Comparison of ENCODE assay signal across 13 cellular contexts in the genomic region with DNA sequence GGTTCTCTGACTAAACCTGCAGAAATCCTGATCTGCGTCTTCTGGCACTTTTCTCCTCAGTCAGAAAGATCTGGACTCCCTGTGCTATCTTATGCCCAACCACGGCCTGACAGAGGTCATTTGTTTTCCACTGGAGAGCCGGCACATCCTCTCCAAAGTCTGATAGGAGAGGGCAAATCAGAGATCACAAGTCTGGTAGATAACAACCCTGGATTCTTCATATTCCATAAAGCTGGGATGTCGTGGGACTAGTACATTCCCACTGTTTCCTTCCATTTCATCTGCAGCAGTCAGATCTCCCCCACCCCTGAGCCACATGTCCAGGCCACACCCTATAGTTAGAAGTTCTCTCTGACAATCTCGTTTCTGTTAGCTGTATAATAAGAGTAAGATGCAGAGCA.
DNase-seq lines count a peak whose midpoint lies in the region; ATAC-seq and TF ChIP-seq lines count a peak whose summit lies in the region.
"Had no signal": no experiment of that assay in that cellular context is flagged by ENCODE, and none has a peak within 500 bp of the region (broad histone marks: within the 10 kb centered on the region; RNA-seq: fewer than 3 reads in every experiment).

No MANE protein-coding gene starts in this region.

- CTCF ChIA-PET in CD4-positive, alpha-beta memory T cell (lab: Charles Lee; ENCODE audit: partially characterized antibody) = interaction anchor here (0.8 to 5.9 kb wide), 23 partner anchors 10 to 525 kb away, joined by 3 to 173 read pairs (median 7); no protein-coding TSS in a partner anchor

- no peaks in the 10 kb centered on the region for H3K27me3 ChIP-seq in CD4-positive, alpha-beta memory T cell (ENCODE audit: insufficient read depth, low read length)
- H3K27me3 ChIP-seq in OCI-LY1 (ENCODE audit: insufficient read depth, low read length) (no peaks in the 10 kb centered on the region), fibroblast of lung (ENCODE audit: control insufficient read depth, insufficient read depth, low read length) (no peaks in the 10 kb centered on the region), neural cell (ENCODE audit: insufficient read depth, low read depth, low read length) (no peaks in the 10 kb centered on the region)

- no peaks in the 10 kb centered on the region; the same call in 1 of the 2 replicates for H3F3A ChIP-seq in OCI-LY1 (ENCODE audit: insufficient read depth, low read length)
- H3F3A ChIP-seq in neural cell (ENCODE audit: insufficient read depth, low read length, poor library complexity, severe bottlenecking) = no peaks in the 10 kb centered on the region

- peaks cover 11% of the 10 kb centered on the region for H3K36me3 ChIP-seq in CD4-positive, alpha-beta memory T cell (ENCODE audit: insufficient read depth, low read length)
- H3K36me3 ChIP-seq in OCI-LY1 (ENCODE audit: insufficient read depth, low read length) (peaks cover 60% of the 10 kb centered on the region), fibroblast of lung (ENCODE audit: control insufficient read depth, insufficient read depth, low read length) (peaks cover 2% of the 10 kb centered on the region), neural cell (ENCODE audit: insufficient read depth, low read length) (no peaks in the 10 kb centered on the region)

- TF ChIP-seq EP300 in neural cell (conservative IDR thresholded peaks at IDR 0.05; ENCODE audit: poor library complexity, severe bottlenecking) = no peak

- H3K9me2 ChIP-seq in OCI-LY1 (ENCODE audit: low read depth, low read length) (no peaks in the 10 kb centered on the region), neural cell (ENCODE audit: insufficient read depth, low read length) (no peaks in the 10 kb centered on the region)

- H3K27ac ChIP-seq in CD4-positive, alpha-beta memory T cell (ENCODE audit: low read depth, low read length) = no peak overlapping the region
- H3K27ac ChIP-seq in OCI-LY1 (ENCODE audit: low read depth, low read length, poor library complexity, severe bottlenecking) (peak overlapping the region; percentile 96), fibroblast of lung (ENCODE audit: insufficient read depth, low read length) (peak overlapping the region; percentile 43), neural cell (ENCODE audit: low read length) (no peak overlapping the region)

- no peak for TF ChIP-seq RAD21 in neural cell (conservative IDR thresholded peaks at IDR 0.05)

- no peaks in the 10 kb centered on the region for H3K9me3 ChIP-seq in CD4-positive, alpha-beta memory T cell (ENCODE audit: control insufficient read depth in 1 of 2, low read length in 2 of 2)
- no peaks in the 10 kb centered on the region for H3K9me3 ChIP-seq in OCI-LY1 (ENCODE audit: low read length)
- no peaks in the 10 kb centered on the region for H3K9me3 ChIP-seq in fibroblast of lung (ENCODE audit: control insufficient read depth, insufficient read depth, low read depth, low read length)
- H3K9me3 ChIP-seq in neural cell (ENCODE audit: low read length) = no peaks in the 10 kb centered on the region

- POLR2A ChIA-PET in CD4-positive, alpha-beta memory T cell (lab: Charles Lee; ENCODE audit: partially characterized antibody) = interaction anchor here (1.4 to 3.6 kb wide), 4 partner anchors 10 to 290 kb away, joined by 3 to 58 read pairs (median 4); no protein-coding TSS in a partner anchor

- no peaks in the 10 kb centered on the region for H3K9me3 Mint-ChIP-seq in CD4-positive, alpha-beta memory T cell
- H3K9me3 Mint-ChIP-seq: stimulated activated naive CD8-positive, alpha-beta T cell treated with anti-CD3 and anti-CD28 coated beads, Interleukin-15, amount 100 ng/mL, for 72 hours; T-helper 2 cell treated with Interferon-gamma antibody and Interleukin-4, amounts not matched to agents 5 μg/mL and 100 μg/mL, for 36 hours had no signal

- no peak for ATAC-seq in HG02870 (IDR thresholded peaks at IDR 0.05; ENCODE audit: unreplicated experiment)

- H3K27me3 Mint-ChIP-seq in CD4-positive, alpha-beta memory T cell = no peaks in the 10 kb centered on the region
- H3K27me3 Mint-ChIP-seq: stimulated activated naive CD8-positive, alpha-beta T cell treated with anti-CD3 and anti-CD28 coated beads, Interleukin-15, amount 100 ng/mL, for 72 hours had no signal

- no peaks in the 10 kb centered on the region for H3K79me2 ChIP-seq in OCI-LY1 (ENCODE audit: insufficient read depth, low read length)
- no peaks in the 10 kb centered on the region for H3K79me2 ChIP-seq in fibroblast of lung (ENCODE audit: control insufficient read depth, insufficient read depth, low read length)
- no peaks in the 10 kb centered on the region for H3K79me2 ChIP-seq in neural cell (replicated peaks; ENCODE audit: insufficient read depth, low read length)

- H2AFZ ChIP-seq in OCI-LY1 (ENCODE audit: low read length) (no peak overlapping the region), fibroblast of lung (ENCODE audit: low read length) (no peak overlapping the region), neural cell (ENCODE audit: low read depth, low read length) (no peak overlapping the region)

- DNase-seq in CD4-positive, alpha-beta memory T cell = no peak
- DNase-seq in fibroblast of lung (ENCODE audit: low read depth in 2 of 2) (peak; percentile 45 to 81), NCI-H1092 treated with DMSO at 0.1 percent for 48 hours (lab: John Stamatoyannopoulos, UW) (no peak), cerebellum (ENCODE audit: low spot score) (no peak)
- DNase-seq in stimulated activated CD4-positive, alpha-beta T cell treated with anti-CD3 and anti-CD28 coated beads, Interleukin-12 subunit alpha, Interleukin-12 subunit beta, amount 100 ng/mL, for 4 hours = no peak
- DNase-seq: central memory CD4-positive, alpha-beta T cell; KG1; NCI-H510A; stimulated activated naive CD8-positive, alpha-beta T cell treated with anti-CD3 and anti-CD28 coated beads, Interleukin-15, amount 100 ng/mL, for 72 hours had no signal

- peaks cover 50 to 64% (median 57%) of the 10 kb centered on the region in 4 donors for H3K4me1 Mint-ChIP-seq in CD4-positive, alpha-beta memory T cell

- peaks cover 11 to 27% of the 10 kb centered on the region in 2 donors for H3K36me3 Mint-ChIP-seq in CD4-positive, alpha-beta memory T cell

- H3K9ac ChIP-seq in OCI-LY1 (ENCODE audit: low read length) = peak overlapping the region; percentile 46; the same call in 1 of the 2 replicates
- no peak overlapping the region for H3K9ac ChIP-seq in fibroblast of lung (ENCODE audit: insufficient read depth, low read length)
- H3K9ac ChIP-seq in neural cell (ENCODE audit: low read length) = peak overlapping the region; percentile 52

- H3K4me3 Mint-ChIP-seq in CD4-positive, alpha-beta memory T cell = peak overlapping the region in 3 of 8 donors; percentile 31 to 52 (median 33)
- H3K4me3 Mint-ChIP-seq: stimulated activated naive CD8-positive, alpha-beta T cell treated with anti-CD3 and anti-CD28 coated beads, Interleukin-15, amount 100 ng/mL, for 72 hours; T-helper 2 cell treated with Interferon-gamma antibody and Interleukin-4, amounts not matched to agents 5 μg/mL and 100 μg/mL, for 36 hours had no signal

- no peaks in the 10 kb centered on the region for H4K20me1 ChIP-seq in OCI-LY1 (ENCODE audit: insufficient read depth, low read length)
- no peaks in the 10 kb centered on the region for H4K20me1 ChIP-seq in fibroblast of lung (ENCODE audit: control insufficient read depth, extremely low read depth, insufficient read depth, low read length)
- H4K20me1 ChIP-seq in neural cell (ENCODE audit: insufficient read depth) = no peaks in the 10 kb centered on the region

- H3K27ac Mint-ChIP-seq in CD4-positive, alpha-beta memory T cell = peak overlapping the region; percentile 52 to 88 (median 72)
- H3K27ac Mint-ChIP-seq: stimulated activated naive CD8-positive, alpha-beta T cell treated with anti-CD3 and anti-CD28 coated beads, Interleukin-15, amount 100 ng/mL, for 72 hours; T-helper 2 cell treated with Interferon-gamma antibody and Interleukin-4, amounts not matched to agents 5 μg/mL and 100 μg/mL, for 36 hours had no signal

- no peak overlapping the region for H3K4me3 ChIP-seq in CD4-positive, alpha-beta memory T cell (ENCODE audit: low read length in 2 of 2)
- H3K4me3 ChIP-seq in OCI-LY1 (ENCODE audit: low read depth, low read length, poor library complexity, severe bottlenecking) (no peak overlapping the region), fibroblast of lung (replicated peaks in 1 of 4; ENCODE audit: control extremely low read depth in 1 of 4, insufficient read depth in 1 of 4, low read depth in 3 of 4, low read length in 4 of 4) (no peak overlapping the region), neural cell (ENCODE audit: low read length) (no peak overlapping the region)

- intact Hi-C loops in CD4-positive, alpha-beta memory T cell (cut with micrococcal nuclease) = loop anchor here (5.0 kb wide), 1 partner anchor 204 kb away; no protein-coding TSS in a partner anchor

- H3K4me2 ChIP-seq in OCI-LY1 (ENCODE audit: low read length) (peak overlapping the region; percentile 50; the same call in 1 of the 2 replicates), fibroblast of lung (ENCODE audit: extremely low read depth, insufficient read depth, low read length) (no peak overlapping the region), neural cell (ENCODE audit: low read length) (no peak overlapping the region)

- TF ChIP-seq CTCF in OCI-LY1 (IDR thresholded peaks at IDR 0.05; ENCODE audit: low read length) = no peak
- no peak for TF ChIP-seq CTCF in fibroblast of lung (conservative IDR thresholded peaks at IDR 0.05 in 1 of 2, IDR thresholded peaks at IDR 0.05 in 1 of 2; ENCODE audit: low read depth in 1 of 2, low read length in 2 of 2)
- TF ChIP-seq CTCF in neural cell (IDR thresholded peaks at IDR 0.05; ENCODE audit: poor library complexity, severe bottlenecking) = no peak

- H3K4me1 ChIP-seq in CD4-positive, alpha-beta memory T cell (ENCODE audit: insufficient read depth, low read length) = peaks cover 51% of the 10 kb centered on the region
- H3K4me1 ChIP-seq in OCI-LY1 (ENCODE audit: insufficient read depth, low read length, severe bottlenecking) (peaks cover 70% of the 10 kb centered on the region), fibroblast of lung (ENCODE audit: control insufficient read depth, extremely low read depth, insufficient read depth, low read length) (peaks cover 57% of the 10 kb centered on the region)

TF ChIP-seq in neural cell, 6 proteins besides CTCF, POLR2A, EP300 and RAD21 (continues in another document):
- no peak for TF ChIP-seq SMC3 (conservative IDR thresholded peaks at IDR 0.05; ENCODE audit: poor library complexity)
- no peak for TF ChIP-seq TAF1 (IDR thresholded peaks at IDR 0.05; ENCODE audit: low read depth)

Comparison
In these comparisons a context has a peak if more than half of its experiments do, and no peak if none do; other contexts are left out.
1. DNase-seq: peak in fibroblast of lung (2 of 2); none in CD4-positive, alpha-beta memory T cell (0 of 5), NCI-H1092 treated with DMSO at 0.1 percent for 48 hours (single experiment), cerebellum (single experiment) and stimulated activated CD4-positive, alpha-beta T cell treated with anti-CD3 and anti-CD28 coated beads, Interleukin-12 subunit alpha, Interleukin-12 subunit beta, amount 100 ng/mL, for 4 hours (single experiment).
2. H3K27ac ChIP-seq: peak in OCI-LY1 (single experiment) and fibroblast of lung (single experiment); none in CD4-positive, alpha-beta memory T cell (single experiment) and neural cell (single experiment).